ENCODE assay signal across 1 cellular context in the genomic region with DNA sequence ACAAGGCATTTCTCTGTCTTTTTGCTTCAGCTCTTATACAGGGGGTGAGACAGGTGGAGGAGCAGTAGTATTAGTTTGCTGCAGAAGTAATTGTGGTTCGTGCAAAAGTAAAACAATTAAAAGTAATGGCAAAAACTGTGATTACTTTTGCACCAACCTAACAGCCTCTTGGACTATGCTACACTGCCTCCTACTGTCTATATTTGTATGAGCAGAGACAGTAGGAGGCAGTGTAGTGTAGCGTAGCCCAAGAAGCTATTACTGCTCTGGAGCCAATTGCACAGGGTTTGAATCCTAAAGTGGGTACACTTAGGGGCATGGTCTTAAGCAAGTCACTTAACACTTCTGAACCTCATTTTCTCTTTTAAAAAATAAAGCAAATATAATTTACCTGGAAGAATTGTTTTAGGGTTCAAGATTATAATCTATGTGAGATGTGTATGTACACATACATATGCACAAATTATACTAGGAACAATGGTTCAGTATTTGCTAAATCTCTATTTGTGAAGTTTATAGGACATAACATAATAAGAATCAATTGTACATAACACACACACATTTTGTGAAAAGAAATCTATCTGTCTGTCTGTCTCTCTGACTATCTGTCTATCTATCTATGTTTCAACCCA.
TF ChIP-seq lines count a peak whose summit lies in the region.

No MANE protein-coding gene starts in this region.

TF ChIP-seq in GM23338, 12 proteins besides CTCF, POLR2A, EP300 and RAD21 (continued from another document):
- TF ChIP-seq, protein P1, sequence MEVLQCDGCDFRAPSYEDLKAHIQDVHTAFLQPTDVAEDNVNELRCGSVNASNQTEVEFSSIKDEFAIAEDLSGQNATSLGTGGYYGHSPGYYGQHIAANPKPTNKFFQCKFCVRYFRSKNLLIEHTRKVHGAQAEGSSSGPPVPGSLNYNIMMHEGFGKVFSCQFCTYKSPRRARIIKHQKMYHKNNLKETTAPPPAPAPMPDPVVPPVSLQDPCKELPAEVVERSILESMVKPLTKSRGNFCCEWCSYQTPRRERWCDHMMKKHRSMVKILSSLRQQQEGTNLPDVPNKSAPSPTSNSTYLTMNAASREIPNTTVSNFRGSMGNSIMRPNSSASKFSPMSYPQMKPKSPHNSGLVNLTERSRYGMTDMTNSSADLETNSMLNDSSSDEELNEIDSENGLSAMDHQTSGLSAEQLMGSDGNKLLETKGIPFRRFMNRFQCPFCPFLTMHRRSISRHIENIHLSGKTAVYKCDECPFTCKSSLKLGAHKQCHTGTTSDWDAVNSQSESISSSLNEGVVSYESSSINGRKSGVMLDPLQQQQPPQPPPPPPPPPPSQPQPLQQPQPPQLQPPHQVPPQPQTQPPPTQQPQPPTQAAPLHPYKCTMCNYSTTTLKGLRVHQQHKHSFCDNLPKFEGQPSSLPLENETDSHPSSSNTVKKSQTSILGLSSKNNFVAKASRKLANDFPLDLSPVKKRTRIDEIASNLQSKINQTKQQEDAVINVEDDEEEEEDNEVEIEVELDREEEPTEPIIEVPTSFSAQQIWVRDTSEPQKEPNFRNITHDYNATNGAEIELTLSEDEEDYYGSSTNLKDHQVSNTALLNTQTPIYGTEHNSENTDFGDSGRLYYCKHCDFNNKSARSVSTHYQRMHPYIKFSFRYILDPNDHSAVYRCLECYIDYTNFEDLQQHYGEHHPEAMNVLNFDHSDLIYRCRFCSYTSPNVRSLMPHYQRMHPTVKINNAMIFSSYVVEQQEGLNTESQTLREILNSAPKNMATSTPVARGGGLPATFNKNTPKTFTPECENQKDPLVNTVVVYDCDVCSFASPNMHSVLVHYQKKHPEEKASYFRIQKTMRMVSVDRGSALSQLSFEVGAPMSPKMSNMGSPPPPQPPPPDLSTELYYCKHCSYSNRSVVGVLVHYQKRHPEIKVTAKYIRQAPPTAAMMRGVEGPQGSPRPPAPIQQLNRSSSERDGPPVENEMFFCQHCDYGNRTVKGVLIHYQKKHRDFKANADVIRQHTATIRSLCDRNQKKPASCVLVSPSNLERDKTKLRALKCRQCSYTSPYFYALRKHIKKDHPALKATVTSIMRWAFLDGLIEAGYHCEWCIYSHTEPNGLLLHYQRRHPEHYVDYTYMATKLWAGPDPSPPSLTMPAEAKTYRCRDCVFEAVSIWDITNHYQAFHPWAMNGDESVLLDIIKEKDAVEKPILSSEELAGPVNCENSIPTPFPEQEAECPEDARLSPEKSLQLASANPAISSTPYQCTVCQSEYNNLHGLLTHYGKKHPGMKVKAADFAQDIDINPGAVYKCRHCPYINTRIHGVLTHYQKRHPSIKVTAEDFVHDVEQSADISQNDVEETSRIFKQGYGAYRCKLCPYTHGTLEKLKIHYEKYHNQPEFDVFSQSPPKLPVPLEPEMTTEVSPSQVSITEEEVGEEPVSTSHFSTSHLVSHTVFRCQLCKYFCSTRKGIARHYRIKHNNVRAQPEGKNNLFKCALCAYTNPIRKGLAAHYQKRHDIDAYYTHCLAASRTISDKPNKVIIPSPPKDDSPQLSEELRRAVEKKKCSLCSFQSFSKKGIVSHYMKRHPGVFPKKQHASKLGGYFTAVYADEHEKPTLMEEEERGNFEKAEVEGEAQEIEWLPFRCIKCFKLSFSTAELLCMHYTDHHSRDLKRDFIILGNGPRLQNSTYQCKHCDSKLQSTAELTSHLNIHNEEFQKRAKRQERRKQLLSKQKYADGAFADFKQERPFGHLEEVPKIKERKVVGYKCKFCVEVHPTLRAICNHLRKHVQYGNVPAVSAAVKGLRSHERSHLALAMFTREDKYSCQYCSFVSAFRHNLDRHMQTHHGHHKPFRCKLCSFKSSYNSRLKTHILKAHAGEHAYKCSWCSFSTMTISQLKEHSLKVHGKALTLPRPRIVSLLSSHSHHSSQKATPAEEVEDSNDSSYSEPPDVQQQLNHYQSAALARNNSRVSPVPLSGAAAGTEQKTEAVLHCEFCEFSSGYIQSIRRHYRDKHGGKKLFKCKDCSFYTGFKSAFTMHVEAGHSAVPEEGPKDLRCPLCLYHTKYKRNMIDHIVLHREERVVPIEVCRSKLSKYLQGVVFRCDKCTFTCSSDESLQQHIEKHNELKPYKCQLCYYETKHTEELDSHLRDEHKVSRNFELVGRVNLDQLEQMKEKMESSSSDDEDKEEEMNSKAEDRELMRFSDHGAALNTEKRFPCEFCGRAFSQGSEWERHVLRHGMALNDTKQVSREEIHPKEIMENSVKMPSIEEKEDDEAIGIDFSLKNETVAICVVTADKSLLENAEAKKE (CRISPR knock-in tag; IDR thresholded peaks at IDR 0.05), result no peak
- no peak for TF ChIP-seq POLR2AphosphoS5 (IDR thresholded peaks at IDR 0.05; ENCODE audit: low read depth)
- TF ChIP-seq EZH2phosphoT487 (IDR thresholded peaks at IDR 0.05; ENCODE audit: unreplicated experiment), result no peak
- TF ChIP-seq EZH2 (IDR thresholded peaks at IDR 0.05; ENCODE audit: low read depth, unreplicated experiment), result no peak
- no peak for TF ChIP-seq ZNF331 (CRISPR knock-in tag; IDR thresholded peaks at IDR 0.05; ENCODE audit: low read depth)
- no peak for TF ChIP-seq ETS1 (IDR thresholded peaks at IDR 0.05)
- no peak for TF ChIP-seq NANOG (IDR thresholded peaks at IDR 0.05; ENCODE audit: borderline replicate concordance)
- TF ChIP-seq ZNF114 (CRISPR knock-in tag; IDR thresholded peaks at IDR 0.05), result no peak
TF ChIP-seq in GM23338: peak in this region for 0.
